ENCODE assay signal across 10 cellular contexts in the genomic region with DNA sequence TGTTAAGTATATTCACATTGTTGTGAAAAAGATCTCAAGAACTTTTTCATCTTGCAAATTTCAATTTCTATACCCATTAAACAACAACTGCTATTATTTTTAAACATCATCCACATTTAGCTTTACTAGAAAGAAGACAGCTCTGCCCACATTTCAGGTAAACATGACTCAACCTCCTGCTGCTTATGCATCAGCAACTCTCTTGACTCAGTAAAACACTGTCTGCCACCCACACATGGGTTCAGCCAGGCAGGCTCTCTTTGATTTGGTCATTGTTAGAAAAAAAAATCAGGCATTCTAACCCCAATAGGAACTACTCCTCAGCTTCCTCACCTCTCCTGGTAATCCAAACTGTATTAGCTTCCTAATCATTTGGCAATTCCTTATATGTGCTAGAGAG. TPM values are rescaled to one million over a fixed set of nuclear protein-coding genes. Genes with fewer than 3 reads are reported as not detected.
DNase-seq lines count a peak whose midpoint lies in the region; ATAC-seq and TF ChIP-seq lines count a peak whose summit lies in the region.
"Had no signal": no experiment of that assay in that cellular context is flagged by ENCODE, and none has a peak within 500 bp of the region (broad histone marks: within the 10 kb centered on the region; RNA-seq: fewer than 3 reads in every experiment).

No MANE protein-coding gene starts in this region.

- H3K4me3 ChIP-seq in adipocyte (ENCODE audit: low read length) = no peak overlapping the region
- no peak overlapping the region for H3K4me3 ChIP-seq in mucosa of descending colon
- H3K4me3 ChIP-seq: tibial nerve had no signal

- intact Hi-C loops in mucosa of descending colon (cut with DNase I, micrococcal nuclease) = no loop called here

- peak; percentile 44 for DNase-seq in adipocyte (ENCODE audit: low read depth)
- DNase-seq in stimulated activated CD4-positive, alpha-beta T cell treated with anti-CD3 and anti-CD28 coated beads, TNF-alpha, amount 100 ng/mL, for 4 hours (ENCODE audit: low read depth in 3 of 3) = peak in 2 of 3 experiments; percentile 22 to 26
- DNase-seq in mucosa of descending colon = no peak
- DNase-seq in AG08396 (ENCODE audit: low spot score) = no peak
- DNase-seq: NCI-H1048, nephron progenitor cell had no signal

- H3K36me3 ChIP-seq in adipocyte (ENCODE audit: control insufficient read depth, insufficient read depth, low read length, severe bottlenecking) (no peaks in the 10 kb centered on the region), mucosa of descending colon (ENCODE audit: low read depth) (no peaks in the 10 kb centered on the region)
- H3K36me3 ChIP-seq: tibial nerve had no signal

- no peak overlapping the region for H3K9ac ChIP-seq in adipocyte (ENCODE audit: low read length)

- no peaks in the 10 kb centered on the region for H3K9me3 ChIP-seq in adipocyte (ENCODE audit: control insufficient read depth, low read length)
- no peaks in the 10 kb centered on the region for H3K9me3 ChIP-seq in mucosa of descending colon
- H3K9me3 ChIP-seq: tibial nerve had no signal

- ATAC-seq in GM21360 (IDR thresholded peaks at IDR 0.05; ENCODE audit: unreplicated experiment) (peak; percentile 46), HG03432 (IDR thresholded peaks at IDR 0.05; ENCODE audit: unreplicated experiment) (peak; percentile 47), mucosa of descending colon (no peak), HG03139 (IDR thresholded peaks at IDR 0.05; ENCODE audit: unreplicated experiment) (no peak)

- TF ChIP-seq CTCF in mucosa of descending colon (IDR thresholded peaks at IDR 0.05) = no peak

- H3K27me3 ChIP-seq in adipocyte (replicated peaks; ENCODE audit: control insufficient read depth, insufficient read depth, low read length) = no peaks in the 10 kb centered on the region
- H3K27me3 ChIP-seq: tibial nerve had no signal

- H3K4me1 ChIP-seq in adipocyte (ENCODE audit: control insufficient read depth, insufficient read depth, low read length) = peaks cover 5% of the 10 kb centered on the region
- H3K4me1 ChIP-seq in mucosa of descending colon (ENCODE audit: low read depth) = no peaks in the 10 kb centered on the region

RNA-seq across cellular contexts. Expression of a gene that starts 5.1 kb away (rescaled TPM):
- total RNA-seq in mucosa of descending colon = 10 to 100 TPM; 48.2 to 97.5 (median 70.9) TPM

RNA-seq across cellular contexts. Expression of a gene that starts 17.8 kb away (rescaled TPM):
- total RNA-seq in mucosa of descending colon = 10 to 100 TPM; 41.3 to 42.5 (median 41.4) TPM

RNA-seq across cellular contexts. Expression of a gene that starts 35.3 kb away (rescaled TPM):
- total RNA-seq in mucosa of descending colon = not detected
- total RNA-seq: tibial nerve had no signal

RNA-seq across cellular contexts. Expression of a gene that starts 59.5 kb away (rescaled TPM):
- total RNA-seq in mucosa of descending colon = not detected
- total RNA-seq: tibial nerve had no signal

Comparison
In these comparisons a context has a peak if more than half of its experiments do, and no peak if none do; other contexts are left out.
1. ATAC-seq: peak in GM21360 (single experiment) and HG03432 (single experiment); none in mucosa of descending colon (single experiment) and HG03139 (single experiment).
2. DNase-seq: peak in adipocyte (single experiment) and stimulated activated CD4-positive, alpha-beta T cell treated with anti-CD3 and anti-CD28 coated beads, TNF-alpha, amount 100 ng/mL, for 4 hours (2 of 3); none in mucosa of descending colon (0 of 3) and AG08396 (single experiment).